ENCODE assay signal across 1 cellular context in genomic region chr21:43651926-43652325, GRCh38. TPM values are rescaled to one million over a fixed set of nuclear protein-coding genes. Genes with fewer than 3 reads are reported as not detected.
"Had no signal": no experiment of that assay in that cellular context is flagged by ENCODE, and none has a peak within 500 bp of the region (broad histone marks: within the 10 kb centered on the region; RNA-seq: fewer than 3 reads in every experiment).

No MANE protein-coding gene starts in this region.

RNA-seq across cellular contexts. Expression of gene HSF2BP, which starts 7.4 kb away (rescaled TPM):
- total RNA-seq: Right ventricle myocardium inferior had no signal
